ENCODE assay signal across 8 cellular contexts in genomic region chr16:70430667-70431536, GRCh38. TPM values are rescaled to one million over a fixed set of nuclear protein-coding genes. Genes with fewer than 3 reads are reported as not detected.
A peak's percentile ranks its signal among the peaks of the same experiment; 100 is the strongest.
DNase-seq lines count a peak whose midpoint lies in the region; ATAC-seq and TF ChIP-seq lines count a peak whose summit lies in the region.

No MANE protein-coding gene starts in this region.

- H3K4me3 ChIP-seq in fibroblast of villous mesenchyme (ENCODE audit: low read depth, low read length) (no peak overlapping the region), dorsolateral prefrontal cortex (no peak overlapping the region)

- H3K27ac ChIP-seq in dorsolateral prefrontal cortex = peak overlapping the region in 21 of 59 donors; percentile 6 to 71 (median 25)

- intact Hi-C loops in dorsolateral prefrontal cortex (cut with DNase I) = loop anchor here in 1 of 2 donors (10.0 kb wide), 1 partner anchor 136 kb away; the partner anchor contains the start of gene DDX19B

- no peak for TF ChIP-seq CTCF in GM10266 (IDR thresholded peaks at IDR 0.05; ENCODE audit: control insufficient read depth, insufficient read depth, low read depth, missing control alignments)
- TF ChIP-seq CTCF in fibroblast of villous mesenchyme (IDR thresholded peaks at IDR 0.05; ENCODE audit: insufficient read depth, low read depth, low read length) = no peak
- TF ChIP-seq CTCF in dorsolateral prefrontal cortex (IDR thresholded peaks at IDR 0.05 in 54 of 56, conservative IDR thresholded peaks at IDR 0.05 in 2 of 56; ENCODE audit: low read depth in 1 of 56, partially characterized antibody in 56 of 56) = no peak

- peak; percentile 39 for ATAC-seq in GM21786 (IDR thresholded peaks at IDR 0.05; ENCODE audit: unreplicated experiment)

- peak; percentile 78 for DNase-seq in GM10266 (ENCODE audit: extremely low spot score)
- DNase-seq in Kasumi-1 (lab: John Stamatoyannopoulos, UW) = peak; percentile 91 to 93
- DNase-seq in activated CD8-positive, alpha-beta memory T cell treated with anti-CD3 and anti-CD28 coated beads for 4 hours (ENCODE audit: low read depth in 2 of 2) = peak; percentile 36 to 52
- DNase-seq in fibroblast of villous mesenchyme (ENCODE audit: low read depth) = peak; percentile 24
- DNase-seq in stimulated activated CD4-positive, alpha-beta T cell treated with anti-CD3 and anti-CD28 coated beads, Interleukin-2, amount 100 ng/mL, for 24 hours = peak; percentile 55 to 57
- DNase-seq in NCI-H226 = no peak
- no peak for DNase-seq in dorsolateral prefrontal cortex

- no peaks in the 10 kb centered on the region for H3K27me3 ChIP-seq in dorsolateral prefrontal cortex

RNA-seq across cellular contexts. Expression of gene ST3GAL2, which starts 8.0 kb away (rescaled TPM):
- total RNA-seq in fibroblast of villous mesenchyme (42.7 and 51.2 TPM in 2 replicates), dorsolateral prefrontal cortex (10 to 100 TPM; 15.9 to 62.9 (median 30.9) TPM)

RNA-seq across cellular contexts. Expression of gene FCSK, which starts 23.5 kb away (rescaled TPM):
- total RNA-seq in fibroblast of villous mesenchyme = 9.0 and 9.5 TPM in 2 replicates
- total RNA-seq in dorsolateral prefrontal cortex = 10 to 100 TPM; 15.7 to 38.7 (median 23.8) TPM

Comparison
In these comparisons a context has a peak if more than half of its experiments do, and no peak if none do; other contexts are left out.
1. DNase-seq: peak in GM10266 (single experiment), Kasumi-1 (2 of 2), activated CD8-positive, alpha-beta memory T cell treated with anti-CD3 and anti-CD28 coated beads for 4 hours (2 of 2), fibroblast of villous mesenchyme (single experiment) and stimulated activated CD4-positive, alpha-beta T cell treated with anti-CD3 and anti-CD28 coated beads, Interleukin-2, amount 100 ng/mL, for 24 hours (2 of 2); none in NCI-H226 (single experiment) and dorsolateral prefrontal cortex (0 of 10).